9 cellular contexts compared by ENCODE assay signal in genomic region chr7:1928555-1929348, GRCh38.
DNase-seq lines count a peak whose midpoint lies in the region; ATAC-seq lines count a peak whose summit lies in the region.
"Had no signal": no experiment of that assay in that cellular context is flagged by ENCODE, and none has a peak within 500 bp of the region (broad histone marks: within the 10 kb centered on the region; RNA-seq: fewer than 3 reads in every experiment).

No MANE protein-coding gene starts in this region.

- ATAC-seq in left lobe of liver = peak; percentile 86
- ATAC-seq in stimulated activated memory B cell treated with anti-CD40 and anti-IgM and Interleukin-4, amounts not matched to agents 10 μg/mL and 1 μg/mL and 100 μg/mL, for 72 hours = no peak
- no peak for ATAC-seq in stimulated activated naive CD8-positive, alpha-beta T cell treated with anti-CD3 and anti-CD28 coated beads, Interleukin-15, amount 100 ng/mL, for 72 hours

- H3K9me3 Mint-ChIP-seq in stimulated activated memory B cell treated with anti-CD40 and anti-IgM and Interleukin-4, amounts not matched to agents 10 μg/mL and 1 μg/mL and 100 μg/mL, for 72 hours = no peaks in the 10 kb centered on the region
- H3K9me3 Mint-ChIP-seq in stimulated activated naive CD8-positive, alpha-beta T cell treated with anti-CD3 and anti-CD28 coated beads, Interleukin-15, amount 100 ng/mL, for 72 hours = no peaks in the 10 kb centered on the region
- H3K9me3 Mint-ChIP-seq: activated CD4-positive, alpha-beta memory T cell treated with anti-CD3 and anti-CD28 coated beads for 36 hours; nephron had no signal

- H3K36me3 Mint-ChIP-seq in stimulated activated memory B cell treated with anti-CD40 and anti-IgM and Interleukin-4, amounts not matched to agents 10 μg/mL and 1 μg/mL and 100 μg/mL, for 72 hours = peaks cover 49% of the 10 kb centered on the region

- no peaks in the 10 kb centered on the region for H3K27me3 Mint-ChIP-seq in stimulated activated memory B cell treated with anti-CD40 and anti-IgM and Interleukin-4, amounts not matched to agents 10 μg/mL and 1 μg/mL and 100 μg/mL, for 72 hours
- peaks cover 26% of the 10 kb centered on the region for H3K27me3 Mint-ChIP-seq in stimulated activated naive CD8-positive, alpha-beta T cell treated with anti-CD3 and anti-CD28 coated beads, Interleukin-15, amount 100 ng/mL, for 72 hours

- peaks cover 44% of the 10 kb centered on the region for H3K4me1 Mint-ChIP-seq in stimulated activated memory B cell treated with anti-CD40 and anti-IgM and Interleukin-4, amounts not matched to agents 10 μg/mL and 1 μg/mL and 100 μg/mL, for 72 hours
- peaks cover 43% of the 10 kb centered on the region for H3K4me1 Mint-ChIP-seq in stimulated activated naive CD8-positive, alpha-beta T cell treated with anti-CD3 and anti-CD28 coated beads, Interleukin-15, amount 100 ng/mL, for 72 hours

- H3K4me3 Mint-ChIP-seq in stimulated activated memory B cell treated with anti-CD40 and anti-IgM and Interleukin-4, amounts not matched to agents 10 μg/mL and 1 μg/mL and 100 μg/mL, for 72 hours = no peak overlapping the region
- H3K4me3 Mint-ChIP-seq in stimulated activated naive CD8-positive, alpha-beta T cell treated with anti-CD3 and anti-CD28 coated beads, Interleukin-15, amount 100 ng/mL, for 72 hours = no peak overlapping the region
- H3K4me3 Mint-ChIP-seq: activated CD4-positive, alpha-beta memory T cell treated with anti-CD3 and anti-CD28 coated beads for 36 hours; nephron had no signal

- DNase-seq in DMS53 treated with DMSO at 0.1 percent for 48 hours (lab: John Stamatoyannopoulos, UW; ENCODE audit: unreplicated experiment) (peak; percentile 56), NCI-H69 (lab: John Stamatoyannopoulos, UW) (peak; percentile 91), left lobe of liver (ENCODE audit: low spot score) (peak; percentile 94), G401 (ENCODE audit: low spot score) (no peak), DMS79 (lab: John Stamatoyannopoulos, UW) (no peak)
- no peak for DNase-seq in stimulated activated naive CD8-positive, alpha-beta T cell treated with anti-CD3 and anti-CD28 coated beads, Interleukin-15, amount 100 ng/mL, for 72 hours
- DNase-seq: activated CD4-positive, alpha-beta memory T cell treated with anti-CD3 and anti-CD28 coated beads for 36 hours had no signal

- in situ Hi-C loops in G401 (cut with HindIII; ENCODE audit: low sequenced_read_pairs) = no loop called here

- peak overlapping the region; percentile 36 for H3K27ac Mint-ChIP-seq in stimulated activated memory B cell treated with anti-CD40 and anti-IgM and Interleukin-4, amounts not matched to agents 10 μg/mL and 1 μg/mL and 100 μg/mL, for 72 hours
- no peak overlapping the region for H3K27ac Mint-ChIP-seq in stimulated activated naive CD8-positive, alpha-beta T cell treated with anti-CD3 and anti-CD28 coated beads, Interleukin-15, amount 100 ng/mL, for 72 hours
- H3K27ac Mint-ChIP-seq: activated CD4-positive, alpha-beta memory T cell treated with anti-CD3 and anti-CD28 coated beads for 36 hours; nephron had no signal

Comparison
In these comparisons a context has a peak if more than half of its experiments do, and no peak if none do; other contexts are left out.
1. DNase-seq: peak in DMS53 treated with DMSO at 0.1 percent for 48 hours (single experiment), NCI-H69 (single experiment) and left lobe of liver (single experiment); none in stimulated activated naive CD8-positive, alpha-beta T cell treated with anti-CD3 and anti-CD28 coated beads, Interleukin-15, amount 100 ng/mL, for 72 hours (0 of 2), G401 (single experiment) and DMS79 (single experiment).